ENCODE assay signal across 8 cellular contexts in genomic region chr9:93451762-93452709, GRCh38. TPM values are rescaled to one million over a fixed set of nuclear protein-coding genes. Genes with fewer than 3 reads are reported as not detected.
A peak's percentile ranks its signal among the peaks of the same experiment; 100 is the strongest.
DNase-seq lines count a peak whose midpoint lies in the region; ATAC-seq, FAIRE-seq and TF ChIP-seq lines count a peak whose summit lies in the region.

No MANE protein-coding gene starts in this region.

- H3K4me3 ChIP-seq in GM12865 (ENCODE audit: low read depth, low read length), result peak overlapping the region; percentile 74
- H3K4me3 ChIP-seq in astrocyte (ENCODE audit: insufficient read depth, low read depth, low read length), result peak overlapping the region; percentile 79
- peak overlapping the region; percentile 61 for H3K4me3 ChIP-seq in iPS DF 6.9 (ENCODE audit: low read length)
- H3K4me3 ChIP-seq in skeletal muscle cell (ENCODE audit: low read depth, low read length), result peak overlapping the region; percentile 83

- H3K36me3 Mint-ChIP-seq in T-helper 17 cell (ENCODE audit: low read depth) (peaks cover 8% of the 10 kb centered on the region), astrocyte (ENCODE audit: low read depth, unreplicated experiment) (peaks cover 13% of the 10 kb centered on the region)

- H3K9me3 Mint-ChIP-seq in astrocyte (ENCODE audit: unreplicated experiment), result no peaks in the 10 kb centered on the region

- peaks cover 75% of the 10 kb centered on the region for H3K79me2 ChIP-seq in astrocyte (ENCODE audit: insufficient read depth, low read length)

- H3K4me3 Mint-ChIP-seq in T-helper 17 cell (peak overlapping the region; percentile 99), astrocyte (ENCODE audit: unreplicated experiment) (peak overlapping the region; percentile 95)

- H3K4me1 ChIP-seq in astrocyte (ENCODE audit: insufficient read depth, low read length) (peaks cover 15% of the 10 kb centered on the region), iPS DF 6.9 (ENCODE audit: control insufficient read depth, insufficient read depth, low read length) (no peaks in the 10 kb centered on the region)

- peak; percentile 67 for DNase-seq in GM12865 (ENCODE audit: low read depth)
- DNase-seq in T-helper 17 cell, result peak; percentile 24 to 37 (median 32)
- DNase-seq in astrocyte (ENCODE audit: low read depth), result peak; percentile 30
- DNase-seq in iPS DF 6.9 (ENCODE audit: low read depth, low spot score), result no peak
- no peak for DNase-seq in skeletal muscle cell (ENCODE audit: low read depth)
- no peak for DNase-seq in cortex of kidney (lab: John Stamatoyannopoulos, UW)
- no peak for DNase-seq in COLO829 (ENCODE audit: low spot score)

- peak overlapping the region; percentile 93 for H3K4me2 ChIP-seq in astrocyte (ENCODE audit: low read length)

- peaks cover 33% of the 10 kb centered on the region for H3K4me1 Mint-ChIP-seq in T-helper 17 cell
- peaks cover 15% of the 10 kb centered on the region for H3K4me1 Mint-ChIP-seq in astrocyte (ENCODE audit: low read depth, unreplicated experiment)

- peaks cover 48% of the 10 kb centered on the region for H4K20me1 ChIP-seq in astrocyte (ENCODE audit: insufficient read depth, low read length)

- H3K27ac Mint-ChIP-seq in T-helper 17 cell, result peak overlapping the region; percentile 97
- peak overlapping the region; percentile 77 for H3K27ac Mint-ChIP-seq in astrocyte (ENCODE audit: unreplicated experiment)

- H3K27me3 Mint-ChIP-seq in T-helper 17 cell (no peaks in the 10 kb centered on the region), astrocyte (ENCODE audit: low read depth, unreplicated experiment) (no peaks in the 10 kb centered on the region)

- ATAC-seq in HG03045 (IDR thresholded peaks at IDR 0.05; ENCODE audit: unreplicated experiment), result peak; percentile 19
- peak; percentile 0 for ATAC-seq in T-helper 17 cell

- no CpG with 5 or more reads among the region's 108 CpGs for WGBS in iPS DF 6.9 (ENCODE audit: insufficient coverage, insufficient read length)

- peak; percentile 4 for TF ChIP-seq CTCF in GM12865 (IDR thresholded peaks at IDR 0.05; ENCODE audit: insufficient read depth, low read depth, low read length, missing control alignments)
- TF ChIP-seq CTCF in astrocyte (IDR thresholded peaks at IDR 0.05; ENCODE audit: insufficient read depth, low read depth, low read length), result no peak

- H2AFZ ChIP-seq in astrocyte (ENCODE audit: low read depth, low read length), result peak overlapping the region; percentile 69

- peaks cover 12% of the 10 kb centered on the region for H3K36me3 ChIP-seq in astrocyte (ENCODE audit: insufficient read depth, low read length)
- H3K36me3 ChIP-seq in iPS DF 6.9 (ENCODE audit: control insufficient read depth, insufficient read depth, low read length), result peaks cover 5% of the 10 kb centered on the region; the same call in 1 of the 2 replicates

- H3K9ac ChIP-seq in astrocyte (ENCODE audit: low read length), result peak overlapping the region; percentile 89

- no peak for FAIRE-seq in astrocyte (lab: Jason Lieb, UNC)

- H3K27ac ChIP-seq in astrocyte (ENCODE audit: low read depth, low read length) (peak overlapping the region; percentile 72), iPS DF 6.9 (ENCODE audit: low read length) (no peak overlapping the region)

- H3K27me3 ChIP-seq in astrocyte (ENCODE audit: insufficient read depth, low read length), result no peaks in the 10 kb centered on the region
- no peaks in the 10 kb centered on the region for H3K27me3 ChIP-seq in iPS DF 6.9 (ENCODE audit: control insufficient read depth, insufficient read depth, low read length)

- H3K9me3 ChIP-seq in T-helper 17 cell (ENCODE audit: control insufficient read depth, low read length, poor library complexity, severe bottlenecking) (no peaks in the 10 kb centered on the region), astrocyte (ENCODE audit: insufficient read depth, low read depth, low read length) (no peaks in the 10 kb centered on the region), iPS DF 6.9 (ENCODE audit: control insufficient read depth, insufficient read depth, low read length) (no peaks in the 10 kb centered on the region)

RNA-seq across cellular contexts. Expression of gene FAM120A, which starts 0.6 kb away (rescaled TPM):
- total RNA-seq in T-helper 17 cell, result 10 to 100 TPM; 76.9 to 83.6 TPM
- 57.7 and 61.7 TPM in 2 replicates for total RNA-seq in astrocyte

RNA-seq across cellular contexts. Expression of gene FAM120AOS, which starts 1.3 kb away (rescaled TPM):
- 10 to 100 TPM; 34.8 to 38.8 TPM for total RNA-seq in T-helper 17 cell
- total RNA-seq in astrocyte, result 29.6 and 29.7 TPM in 2 replicates

Comparison
In these comparisons a context has a peak if more than half of its experiments do, and no peak if none do; other contexts are left out.
1. DNase-seq: peak in GM12865 (single experiment), T-helper 17 cell (3 of 3) and astrocyte (single experiment); none in iPS DF 6.9 (single experiment), skeletal muscle cell (single experiment), cortex of kidney (single experiment) and COLO829 (single experiment).
2. Peak in every context shown above with its lines, with median percentiles within 50 percentile points of each other: H3K4me3 ChIP-seq.